Comparison of ENCODE assay signal across 15 cellular contexts in the genomic region with DNA sequence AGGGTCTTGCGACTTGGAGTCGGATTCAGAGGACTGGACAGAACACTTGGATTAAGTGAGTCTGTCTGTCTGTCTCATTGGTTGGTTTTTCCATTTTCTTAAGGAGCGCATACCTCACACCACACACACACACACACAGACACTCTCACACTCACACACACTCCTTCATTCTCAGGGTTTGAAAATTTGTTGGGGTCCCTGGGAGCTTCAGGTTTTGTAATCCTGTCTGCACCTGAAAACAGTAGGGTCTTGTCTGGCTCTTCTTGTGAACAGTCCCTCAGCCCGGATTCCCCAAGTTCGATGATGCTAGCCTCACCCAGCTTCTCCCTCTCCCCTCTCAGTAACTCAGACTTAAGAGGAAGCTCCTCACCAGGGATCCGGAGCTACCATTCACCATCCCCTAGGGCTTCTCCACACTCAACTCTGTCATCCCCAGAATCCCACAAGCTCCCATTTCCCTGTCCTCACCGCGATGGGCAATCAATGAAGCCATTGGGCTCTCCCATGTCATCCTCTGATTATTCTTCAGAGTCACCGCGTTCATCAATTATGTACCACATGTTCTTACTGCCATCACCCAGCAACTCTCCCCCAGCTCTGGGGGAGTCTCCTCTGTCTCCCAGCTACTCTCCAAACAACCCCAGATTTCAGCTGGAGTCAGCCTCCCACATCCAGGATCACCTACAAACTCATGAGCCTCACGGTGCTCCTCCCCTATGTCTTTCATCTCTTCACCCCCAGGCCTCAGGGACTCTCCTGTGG.
DNase-seq lines count a peak whose midpoint lies in the region; ATAC-seq, FAIRE-seq and TF ChIP-seq lines count a peak whose summit lies in the region.
"Had no signal": no experiment of that assay in that cellular context is flagged by ENCODE, and none has a peak within 500 bp of the region (broad histone marks: within the 10 kb centered on the region; RNA-seq: fewer than 3 reads in every experiment).

No MANE protein-coding gene starts in this region.

- no peak for TF ChIP-seq RAD21 in A549 (conservative IDR thresholded peaks at IDR 0.05 in 1 of 2, IDR thresholded peaks at IDR 0.05 in 1 of 2)
- TF ChIP-seq RAD21 in HCT116 (IDR thresholded peaks at IDR 0.05; ENCODE audit: low read depth), result no peak
- no peak for TF ChIP-seq RAD21 in K562 (CRISPR knock-in tag; conservative IDR thresholded peaks at IDR 0.05 in 1 of 2, IDR thresholded peaks at IDR 0.05 in 1 of 2)

- no peak; a peak in 2 of 6 replicates for ATAC-seq in A549
- ATAC-seq in HCT116, result peak; percentile 14
- ATAC-seq in K562, result peak; percentile 31
- ATAC-seq in left colon, result peak; percentile 15
- no peak for ATAC-seq in HG03095 (IDR thresholded peaks at IDR 0.05; ENCODE audit: unreplicated experiment)
- ATAC-seq: activated CD4-positive, CD25-positive, alpha-beta regulatory T cell treated with anti-CD3 and anti-CD28 coated beads, Interleukin-2, amount 50 U/mL, for 24 hours; GM12878 had no signal

- DNase-seq in A549 (ENCODE audit: low read depth in 1 of 2, low spot score in 1 of 2) (no peak), HCT116 (ENCODE audit: low read depth, low spot score) (no peak), K562 (ENCODE audit: extremely low read depth in 1 of 4, low spot score in 3 of 4) (peak in 2 of 4 experiments; percentile 23 to 86), left colon (no peak), nucleus accumbens (lab: John Stamatoyannopoulos, UW) (no peak), NCI-H146 treated with DMSO at 0.1 percent for 48 hours (lab: John Stamatoyannopoulos, UW; ENCODE audit: unreplicated experiment) (no peak), NCI-H187 (lab: John Stamatoyannopoulos, UW) (no peak)
- DNase-seq: cortex of kidney, erythroblast, NCI-H2081 treated with DMSO at 0.1 percent for 48 hours, T-helper 2 cell had no signal

- 5% methylated on average over 11 of the region's 11 CpGs for WGBS in A549 (ENCODE audit: missing lambda C conversion rate)
- under 1% methylated on average over 11 of the region's 11 CpGs for WGBS in K562 (ENCODE audit: insufficient coverage, low coverage, missing lambda C conversion rate)

- H3K4me1 ChIP-seq in A549 (no peaks in the 10 kb centered on the region), HCT116 (ENCODE audit: control insufficient read depth in 1 of 2, insufficient read depth in 2 of 2, low read length in 2 of 2) (peaks cover 0 to 6% of the 10 kb centered on the region in 2 experiments; a peak in 1 of 4 replicates), K562 (replicated peaks in 1 of 2; ENCODE audit: control insufficient read depth in 2 of 2, insufficient read depth in 2 of 2, low read length in 2 of 2) (no peaks in the 10 kb centered on the region)

- H3K27ac ChIP-seq in A549 (no peak overlapping the region), HCT116 (ENCODE audit: low read depth, low read length) (no peak overlapping the region), K562 (ENCODE audit: extremely low read depth, low read depth, low read length) (no peak overlapping the region)

- H3K36me3 ChIP-seq in HCT116 (ENCODE audit: control insufficient read depth in 1 of 2, insufficient read depth in 2 of 2, low read length in 2 of 2) (no peaks in the 10 kb centered on the region), K562 (ENCODE audit: control insufficient read depth, insufficient read depth, low read length) (no peaks in the 10 kb centered on the region)

- TF ChIP-seq POLR2A in A549 (IDR thresholded peaks at IDR 0.05; ENCODE audit: low read length) (no peak), HCT116 (IDR thresholded peaks at IDR 0.05; ENCODE audit: borderline replicate concordance, extremely low read depth, insufficient read depth, insufficient read length) (no peak), K562 (conservative IDR thresholded peaks at IDR 0.05) (no peak)

- H4K20me1 ChIP-seq in HCT116 (ENCODE audit: insufficient read depth), result no peaks in the 10 kb centered on the region
- H4K20me1 ChIP-seq in K562 (replicated peaks; ENCODE audit: control insufficient read depth, insufficient read depth, low read length), result no peaks in the 10 kb centered on the region

- BruUV-seq in HCT116 (replicated peaks; lab: Mats Ljungman, UMichigan) (TSS peak; percentile 0), K562 (replicated peaks; lab: Mats Ljungman, UMichigan) (no TSS peak)

- in situ Hi-C loops in K562 (cut with MboI), result loop anchor here (10.0 kb wide), 2 partner anchors 526 to 586 kb away; no protein-coding TSS in a partner anchor

- H3K27me3 ChIP-seq in HCT116 (ENCODE audit: insufficient read depth, low read length) (peaks cover 11% of the 10 kb centered on the region; the same call in 1 of the 2 replicates), K562 (ENCODE audit: control insufficient read depth in 2 of 2, insufficient read depth in 2 of 2, low read length in 2 of 2) (no peaks in the 10 kb centered on the region)

- H3K9me2 ChIP-seq in HCT116 (ENCODE audit: insufficient read depth), result no peaks in the 10 kb centered on the region

- H3K4me3 ChIP-seq in A549, result peak overlapping the region; percentile 6; the same call in 1 of the 3 replicates
- H3K4me3 ChIP-seq in HCT116 (replicated peaks in 1 of 2; ENCODE audit: low read depth in 1 of 2, low read length in 2 of 2), result no peak overlapping the region
- no peak overlapping the region for H3K4me3 ChIP-seq in K562
- H3K4me3 ChIP-seq: GM12878 had no signal

- TF ChIP-seq CTCF in A549 (IDR thresholded peaks at IDR 0.05) (no peak), HCT116 (IDR thresholded peaks at IDR 0.05 in 2 of 3, conservative IDR thresholded peaks at IDR 0.05 in 1 of 3; ENCODE audit: borderline replicate concordance in 1 of 3, insufficient read depth in 1 of 3, low read depth in 2 of 3, low read length in 2 of 3) (no peak), K562 (IDR thresholded peaks at IDR 0.05 in 2 of 3, conservative IDR thresholded peaks at IDR 0.05 in 1 of 3; ENCODE audit: insufficient read depth in 2 of 3, low read depth in 1 of 3, low read length in 3 of 3) (no peak)

- H3K79me2 ChIP-seq in HCT116 (ENCODE audit: insufficient read depth, low read length), result no peaks in the 10 kb centered on the region
- no peaks in the 10 kb centered on the region for H3K79me2 ChIP-seq in K562 (ENCODE audit: control insufficient read depth, insufficient read depth, low read length)

- H3K9me3 ChIP-seq in A549, result no peaks in the 10 kb centered on the region
- peaks cover 11 to 30% of the 10 kb centered on the region in 2 experiments; a peak in 3 of 4 replicates for H3K9me3 ChIP-seq in HCT116 (ENCODE audit: control insufficient read depth in 1 of 2, insufficient read depth in 1 of 2, low read depth in 1 of 2, low read length in 2 of 2)
- H3K9me3 ChIP-seq in K562 (replicated peaks; ENCODE audit: control insufficient read depth, insufficient read depth, low read depth, low read length), result no peaks in the 10 kb centered on the region; the same call in 1 of the 2 replicates

- H2AFZ ChIP-seq in HCT116 (ENCODE audit: low read depth, low read length, poor library complexity, severe bottlenecking), result no peak overlapping the region
- no peak overlapping the region for H2AFZ ChIP-seq in K562 (ENCODE audit: low read depth, low read length)

- RAD21 ChIA-PET in HCT116 (lab: Charles Lee; ENCODE audit: low non-redundant PET in 1 of 2, low total read pairs in 2 of 2, uncharacterized antibody in 2 of 2, unreplicated experiment in 2 of 2), result no interaction called here

- intact Hi-C loops in HCT116 (cut with micrococcal nuclease) (no loop called here), K562 (cut with micrococcal nuclease) (no loop called here), left colon (cut with DNase I, micrococcal nuclease) (no loop called here)

- no peaks in the 10 kb centered on the region for H3K9me1 ChIP-seq in K562 (ENCODE audit: control insufficient read depth, insufficient read depth, low read length)

- TF ChIP-seq EP300 in A549 (IDR thresholded peaks at IDR 0.05) (no peak), K562 (IDR thresholded peaks at IDR 0.05; ENCODE audit: low read length) (no peak)

- POLR2A ChIA-PET in A549 (lab: Yijun Ruan, JAX) (no interaction called here), HCT116 (lab: Charles Lee) (no interaction called here), K562 (lab: Yijun Ruan, JAX) (no interaction called here)

- no peak for FAIRE-seq in A549 (lab: Jason Lieb, UNC)
- no peak for FAIRE-seq in K562 (lab: Jason Lieb, UNC)
- FAIRE-seq: GM12878, H54 had no signal

- H3K9ac ChIP-seq in HCT116 (ENCODE audit: low read length) (no peak overlapping the region), K562 (ENCODE audit: insufficient read depth in 1 of 2, low read depth in 2 of 2, low read length in 2 of 2) (no peak overlapping the region)

- CTCF ChIA-PET in A549 (lab: Yijun Ruan, JAX) (no interaction called here), HCT116 (lab: Charles Lee) (no interaction called here), K562 (lab: Yijun Ruan, JAX; ENCODE audit: low intra/inter-chr PET ratio) (no interaction called here)

- H3K4me2 ChIP-seq in A549 (no peak overlapping the region), HCT116 (ENCODE audit: low read length) (no peak overlapping the region), K562 (ENCODE audit: insufficient read depth, low read length) (no peak overlapping the region)

TF ChIP-seq in A549, 52 proteins besides CTCF, POLR2A, EP300 and RAD21:
- TF ChIP-seq, protein P1, sequence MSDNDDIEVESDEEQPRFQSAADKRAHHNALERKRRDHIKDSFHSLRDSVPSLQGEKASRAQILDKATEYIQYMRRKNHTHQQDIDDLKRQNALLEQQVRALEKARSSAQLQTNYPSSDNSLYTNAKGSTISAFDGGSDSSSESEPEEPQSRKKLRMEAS (IDR thresholded peaks at IDR 0.05), result peak; percentile 23; the same call in 1 of the 2 replicates
- no peak for TF ChIP-seq KDM5A (IDR thresholded peaks at IDR 0.05)

TF ChIP-seq in HCT116, 20 proteins besides CTCF, POLR2A, EP300 and RAD21 (continues in another document):
- TF ChIP-seq ZNF274 (IDR thresholded peaks at IDR 0.05; ENCODE audit: low read depth, low read length), result no peak
- no peak for TF ChIP-seq JUND (IDR thresholded peaks at IDR 0.05)
- TF ChIP-seq CBX3 (IDR thresholded peaks at IDR 0.05; ENCODE audit: low read depth), result no peak
- TF ChIP-seq, protein P1 (IDR thresholded peaks at IDR 0.05), result no peak

TF ChIP-seq in K562, 482 proteins besides CTCF, POLR2A, EP300 and RAD21 (continues in another document):
- TF ChIP-seq MCM2 (IDR thresholded peaks at IDR 0.05; ENCODE audit: low read depth) (no peak), HNRNPH1 (optimal IDR thresholded peaks at IDR 0.05; ENCODE audit: low read depth, low read length) (no peak), HDAC8 (tag; IDR thresholded peaks at IDR 0.05) (0 out of 2 replicates have a peak, but pooled peaks have one; percentile 18), HNRNPUL1 (IDR thresholded peaks at IDR 0.05; ENCODE audit: low read length) (peak; percentile 86; the same call in 1 of the 2 replicates), PTBP1 (IDR thresholded peaks at IDR 0.05; ENCODE audit: low read depth, low read length) (peak; percentile 94), HNRNPL (IDR thresholded peaks at IDR 0.05; ENCODE audit: low read depth, low read length) (0 out of 2 replicates have a peak, but pooled peaks have one; percentile 32), SETDB1 (IDR thresholded peaks at IDR 0.05; ENCODE audit: low read length) (peak; percentile 35), ZNF77 (CRISPR knock-in tag; IDR thresholded peaks at IDR 0.05) (peak; percentile 71; the same call in 1 of the 2 replicates)

Comparison
In these comparisons a context has a peak if more than half of its experiments do, and no peak if none do; other contexts are left out.
1. ATAC-seq: peak in HCT116 (single experiment), K562 (single experiment) and left colon (single experiment); none in A549 (0 of 2) and HG03095 (single experiment).